In genomic region chr14:64196026-64196425, GRCh38 we compare ENCODE assay signal across 11 cellular contexts.
DNase-seq lines count a peak whose midpoint lies in the region; ATAC-seq and TF ChIP-seq lines count a peak whose summit lies in the region.
"Had no signal": no experiment of that assay in that cellular context is flagged by ENCODE, and none has a peak within 500 bp of the region (broad histone marks: within the 10 kb centered on the region; RNA-seq: fewer than 3 reads in every experiment).

No MANE protein-coding gene starts in this region.

- H3K9me3 ChIP-seq in neural cell (ENCODE audit: low read length) (no peaks in the 10 kb centered on the region), colonic mucosa (no peaks in the 10 kb centered on the region), prostate gland (no peaks in the 10 kb centered on the region)
- H3K9me3 ChIP-seq: sigmoid colon had no signal

- H3K27me3 ChIP-seq in neural cell (ENCODE audit: insufficient read depth, low read depth, low read length) (no peaks in the 10 kb centered on the region), colonic mucosa (no peaks in the 10 kb centered on the region), prostate gland (replicated peaks; ENCODE audit: insufficient read depth) (no peaks in the 10 kb centered on the region)
- H3K27me3 ChIP-seq: sigmoid colon had no signal

- H2AFZ ChIP-seq in neural cell (ENCODE audit: low read depth, low read length): peak overlapping the region; percentile 89

- H3K4me2 ChIP-seq in neural cell (ENCODE audit: low read length): peak overlapping the region; percentile 92

- H3K9me3 Mint-ChIP-seq in natural killer cell (no peaks in the 10 kb centered on the region), brain (no peaks in the 10 kb centered on the region)
- H3K9me3 Mint-ChIP-seq in natural killer cell treated with Interleukin-12 subunit alpha and Interleukin-12 subunit beta and Interleukin-15 and Interleukin-18, amount 100 ng/mL, for 72 hours: no peaks in the 10 kb centered on the region

- peak overlapping the region; percentile 61 to 82 for H3K27ac Mint-ChIP-seq in natural killer cell
- H3K27ac Mint-ChIP-seq in natural killer cell treated with Interleukin-12 subunit alpha and Interleukin-12 subunit beta and Interleukin-15 and Interleukin-18, amount 100 ng/mL, for 72 hours: peak overlapping the region in 1 of 2 donors; percentile 83
- H3K27ac Mint-ChIP-seq in brain: peak overlapping the region; percentile 94 to 100 (median 99)

- ATAC-seq in natural killer cell: no peak
- ATAC-seq in natural killer cell treated with Interleukin-12 subunit alpha and Interleukin-12 subunit beta and Interleukin-15 and Interleukin-18, amount 100 ng/mL, for 72 hours: no peak

- peaks cover 26% of the 10 kb centered on the region for H3K79me2 ChIP-seq in neural cell (replicated peaks; ENCODE audit: insufficient read depth, low read length)

- H3K27ac ChIP-seq in neural cell (ENCODE audit: low read length) (peak overlapping the region; percentile 99), colonic mucosa (no peak overlapping the region), prostate gland (no peak overlapping the region)

- H3F3A ChIP-seq in neural cell (ENCODE audit: insufficient read depth, low read length, poor library complexity, severe bottlenecking): peaks cover 13% of the 10 kb centered on the region

- no peak for TF ChIP-seq EP300 in neural cell (conservative IDR thresholded peaks at IDR 0.05; ENCODE audit: poor library complexity, severe bottlenecking)

- peak overlapping the region; percentile 13 for H3K4me3 Mint-ChIP-seq in natural killer cell
- H3K4me3 Mint-ChIP-seq in natural killer cell treated with Interleukin-12 subunit alpha and Interleukin-12 subunit beta and Interleukin-15 and Interleukin-18, amount 100 ng/mL, for 72 hours: no peak overlapping the region
- peak overlapping the region; percentile 84 to 95 (median 93) for H3K4me3 Mint-ChIP-seq in brain

- H3K4me1 ChIP-seq in colonic mucosa: no peaks in the 10 kb centered on the region
- H3K4me1 ChIP-seq in prostate gland (replicated peaks): no peaks in the 10 kb centered on the region

- H3K27me3 Mint-ChIP-seq in natural killer cell (ENCODE audit: low read depth in 2 of 2) (no peaks in the 10 kb centered on the region), brain (peaks cover 3% of the 10 kb centered on the region)
- H3K27me3 Mint-ChIP-seq in natural killer cell treated with Interleukin-12 subunit alpha and Interleukin-12 subunit beta and Interleukin-15 and Interleukin-18, amount 100 ng/mL, for 72 hours: no peaks in the 10 kb centered on the region

- H3K36me3 Mint-ChIP-seq in natural killer cell (peaks cover 10% of the 10 kb centered on the region), brain (peaks cover 14% of the 10 kb centered on the region)
- peaks cover 4% of the 10 kb centered on the region for H3K36me3 Mint-ChIP-seq in natural killer cell treated with Interleukin-12 subunit alpha and Interleukin-12 subunit beta and Interleukin-15 and Interleukin-18, amount 100 ng/mL, for 72 hours

- H3K36me3 ChIP-seq in neural cell (ENCODE audit: insufficient read depth, low read length) (no peaks in the 10 kb centered on the region), colonic mucosa (peaks cover 5% of the 10 kb centered on the region), prostate gland (no peaks in the 10 kb centered on the region)
- H3K36me3 ChIP-seq: sigmoid colon had no signal

- H3K9ac ChIP-seq in neural cell (ENCODE audit: low read length): peak overlapping the region; percentile 90
- no peak overlapping the region for H3K9ac ChIP-seq in colonic mucosa (ENCODE audit: low read depth in 2 of 2, low read length in 2 of 2)

- H4K20me1 ChIP-seq in neural cell (ENCODE audit: insufficient read depth): no peaks in the 10 kb centered on the region

- H3K4me1 Mint-ChIP-seq in natural killer cell: peaks cover 40 to 49% of the 10 kb centered on the region in 2 donors
- H3K4me1 Mint-ChIP-seq in natural killer cell treated with Interleukin-12 subunit alpha and Interleukin-12 subunit beta and Interleukin-15 and Interleukin-18, amount 100 ng/mL, for 72 hours (ENCODE audit: low read depth in 2 of 2): peaks cover 19 to 38% of the 10 kb centered on the region in 2 donors
- peaks cover 63% of the 10 kb centered on the region for H3K4me1 Mint-ChIP-seq in brain

- TF ChIP-seq POLR2A in prostate gland (IDR thresholded peaks at IDR 0.05): no peak

- TF ChIP-seq CTCF in natural killer cell (IDR thresholded peaks at IDR 0.05) (no peak), brain (conservative IDR thresholded peaks at IDR 0.05) (no peak), neural cell (IDR thresholded peaks at IDR 0.05; ENCODE audit: poor library complexity, severe bottlenecking) (no peak), colonic mucosa (IDR thresholded peaks at IDR 0.05) (no peak), prostate gland (IDR thresholded peaks at IDR 0.05) (no peak)

- intact Hi-C loops in natural killer cell (cut with micrococcal nuclease) (no loop called here), colonic mucosa (cut with DNase I) (no loop called here), prostate gland (cut with DNase I) (no loop called here)

- TF ChIP-seq RAD21 in neural cell (conservative IDR thresholded peaks at IDR 0.05): no peak

- H3K9me2 ChIP-seq in neural cell (ENCODE audit: insufficient read depth, low read length): no peaks in the 10 kb centered on the region

- H3K4me3 ChIP-seq in neural cell (ENCODE audit: low read length) (peak overlapping the region; percentile 67), colonic mucosa (no peak overlapping the region), prostate gland (no peak overlapping the region)

- no peak for DNase-seq in natural killer cell
- no peak for DNase-seq in natural killer cell treated with Interleukin-12 subunit alpha and Interleukin-12 subunit beta and Interleukin-15 and Interleukin-18, amount 100 ng/mL, for 72 hours (ENCODE audit: low spot score)
- no peak for DNase-seq in colonic mucosa
- DNase-seq in NOMO-1 (lab: John Stamatoyannopoulos, UW; ENCODE audit: unreplicated experiment in 2 of 2): no peak
- DNase-seq in activated CD4-positive, alpha-beta T cell treated with anti-CD3 and anti-CD28 coated beads for 48 hours: no peak
- DNase-seq in prostate gland (ENCODE audit: low spot score): no peak
- DNase-seq: NCI-H1436 treated with DMSO at 0.1 percent for 48 hours; sigmoid colon; stimulated activated naive CD4-positive, alpha-beta T cell had no signal

- 67% methylated on average over 5 of the region's 5 CpGs for WGBS in prostate gland

TF ChIP-seq in neural cell, 6 proteins besides CTCF, POLR2A, EP300 and RAD21:
- TF ChIP-seq TAF1 (IDR thresholded peaks at IDR 0.05; ENCODE audit: low read depth): no peak
- no peak for TF ChIP-seq POLR2AphosphoS5 (IDR thresholded peaks at IDR 0.05)
- no peak for TF ChIP-seq MXI1 (conservative IDR thresholded peaks at IDR 0.05; ENCODE audit: poor library complexity, severe bottlenecking)
- TF ChIP-seq SMC3 (conservative IDR thresholded peaks at IDR 0.05; ENCODE audit: poor library complexity): no peak
- TF ChIP-seq EZH2 (IDR thresholded peaks at IDR 0.05; ENCODE audit: borderline replicate concordance, insufficient read depth, low read length, poor library complexity, severe bottlenecking): no peak
- no peak for TF ChIP-seq REST (IDR thresholded peaks at IDR 0.05; ENCODE audit: borderline replicate concordance)
TF ChIP-seq in neural cell: peak in this region for 0.
